In genomic region chr9:133353548-133353947, GRCh38 we compare ENCODE assay signal across 18 cellular contexts. TPM values are rescaled to one million over a fixed set of nuclear protein-coding genes. Genes with fewer than 3 reads are reported as not detected.
DNase-seq lines count a peak whose midpoint lies in the region; ATAC-seq, FAIRE-seq and TF ChIP-seq lines count a peak whose summit lies in the region.
"Had no signal": no experiment of that assay in that cellular context is flagged by ENCODE, and none has a peak within 500 bp of the region (broad histone marks: within the 10 kb centered on the region; RNA-seq: fewer than 3 reads in every experiment).

No MANE protein-coding gene starts in this region.

- TF ChIP-seq POLR2A in H1 (IDR thresholded peaks at IDR 0.05; ENCODE audit: control extremely low read depth in 1 of 2, low read depth in 2 of 2, low read length in 2 of 2): no peak; a peak in 1 of 3 replicates

- H2BK15ac ChIP-seq in H1 (ENCODE audit: low read length): no peak overlapping the region

- intact Hi-C loops in natural killer cell (cut with micrococcal nuclease): no loop called here

- no peaks in the 10 kb centered on the region for H3K27me3 Mint-ChIP-seq in natural killer cell treated with Interleukin-12 subunit alpha and Interleukin-12 subunit beta and Interleukin-15 and Interleukin-18, amount 100 ng/mL, for 72 hours
- H3K27me3 Mint-ChIP-seq in natural killer cell (ENCODE audit: low read depth in 2 of 2): no peaks in the 10 kb centered on the region
- H3K27me3 Mint-ChIP-seq: memory B cell had no signal

- no peaks in the 10 kb centered on the region; the same call in 1 of the 2 replicates for H3K79me1 ChIP-seq in H1 (ENCODE audit: low read depth, low read length)

- peaks cover 0 to 12% (median 5%) of the 10 kb centered on the region in 4 experiments; a peak in 6 of 7 replicates for H3K4me1 ChIP-seq in H1 (replicated peaks in 1 of 4; ENCODE audit: control insufficient read depth in 3 of 4, insufficient read depth in 4 of 4, low read length in 3 of 4)
- H3K4me1 ChIP-seq: BE2C had no signal

- no peak overlapping the region for H2BK5ac ChIP-seq in H1 (ENCODE audit: low read depth, low read length)

- no peak for TF ChIP-seq EP300 in H1 (IDR thresholded peaks at IDR 0.05; ENCODE audit: borderline replicate concordance in 1 of 2, low read depth in 2 of 2, low read length in 2 of 2)

- H2AFZ ChIP-seq in H1 (ENCODE audit: low read length): no peak overlapping the region

- H3K27me3 ChIP-seq in H1 (replicated peaks in 1 of 4; ENCODE audit: control insufficient read depth in 3 of 4, extremely low read depth in 1 of 4, insufficient read depth in 3 of 4, low read length in 3 of 4): no peaks in the 10 kb centered on the region
- H3K27me3 ChIP-seq: BE2C, gastroesophageal sphincter had no signal

- no peak overlapping the region for H3K9ac ChIP-seq in SK-N-MC (ENCODE audit: insufficient read length)
- no peak overlapping the region for H3K9ac ChIP-seq in H1 (replicated peaks in 1 of 4; ENCODE audit: extremely low read depth in 1 of 4, low read depth in 3 of 4, low read length in 3 of 4)

- peaks cover 26% of the 10 kb centered on the region for H3K36me3 Mint-ChIP-seq in natural killer cell treated with Interleukin-12 subunit alpha and Interleukin-12 subunit beta and Interleukin-15 and Interleukin-18, amount 100 ng/mL, for 72 hours
- H3K36me3 Mint-ChIP-seq in natural killer cell: peaks cover 5% of the 10 kb centered on the region

- CTCF ChIA-PET in H1 (lab: Charles Lee; ENCODE audit: partially characterized antibody): interaction anchor here (0.8 to 8.2 kb wide), 5 partner anchors 12 to 134 kb away, joined by 3 to 90 read pairs (median 7); no protein-coding TSS in a partner anchor

- no peak overlapping the region for H2BK12ac ChIP-seq in H1 (ENCODE audit: low read depth, low read length)

- H3K9me3 ChIP-seq in SK-N-MC (ENCODE audit: low read depth, low read length): no peaks in the 10 kb centered on the region
- no peaks in the 10 kb centered on the region for H3K9me3 ChIP-seq in H1 (ENCODE audit: insufficient read depth in 2 of 2, low read depth in 1 of 2, low read length in 1 of 2)
- H3K9me3 ChIP-seq: BE2C, gastroesophageal sphincter had no signal

- no peak overlapping the region for H3K56ac ChIP-seq in H1 (replicated peaks; ENCODE audit: insufficient read length, low read depth, low read length)

- no peak overlapping the region for H4K5ac ChIP-seq in H1 (ENCODE audit: insufficient read length, low read depth, low read length)

- H2AK5ac ChIP-seq in H1 (ENCODE audit: low read depth, low read length): no peak overlapping the region

- H3K9me3 Mint-ChIP-seq in natural killer cell treated with Interleukin-12 subunit alpha and Interleukin-12 subunit beta and Interleukin-15 and Interleukin-18, amount 100 ng/mL, for 72 hours: no peaks in the 10 kb centered on the region
- H3K9me3 Mint-ChIP-seq in natural killer cell: no peaks in the 10 kb centered on the region
- H3K9me3 Mint-ChIP-seq: activated naive CD4-positive, alpha-beta T cell treated with anti-CD3 and anti-CD28 coated beads, Interleukin-2, amount 50 U/mL, for 72 hours; immature natural killer cell; memory B cell had no signal

- peak overlapping the region in 1 of 2 donors; percentile 68 for H3K27ac Mint-ChIP-seq in natural killer cell treated with Interleukin-12 subunit alpha and Interleukin-12 subunit beta and Interleukin-15 and Interleukin-18, amount 100 ng/mL, for 72 hours
- H3K27ac Mint-ChIP-seq in natural killer cell: peak overlapping the region in 1 of 2 donors; percentile 64

- no peak for DNase-seq in natural killer cell treated with Interleukin-12 subunit alpha and Interleukin-12 subunit beta and Interleukin-15 and Interleukin-18, amount 100 ng/mL, for 72 hours (ENCODE audit: low spot score)
- no peak for DNase-seq in natural killer cell
- DNase-seq in SK-N-MC (ENCODE audit: low read depth, low spot score): no peak
- no peak for DNase-seq in H1 (ENCODE audit: low read depth in 1 of 2, low spot score in 2 of 2)
- DNase-seq in amygdala (lab: John Stamatoyannopoulos, UW): no peak
- DNase-seq in D341Med (ENCODE audit: low spot score): no peak
- DNase-seq in NCI-H2081 (lab: John Stamatoyannopoulos, UW): no peak
- no peak for DNase-seq in GM03348 (ENCODE audit: low spot score)
- DNase-seq: activated CD4-positive, alpha-beta T cell treated with anti-CD3 and anti-CD28 coated beads, Interleukin-2, amount 50 U/mL, for 1 hour; BE2C; cerebellar nuclear complex; EL; immature natural killer cell; NCI-H2029; NCI-H526 treated with DMSO at 0.1 percent for 48 hours had no signal

- no peak for TF ChIP-seq CTCF in natural killer cell (IDR thresholded peaks at IDR 0.05)
- no peak for TF ChIP-seq CTCF in H1 (IDR thresholded peaks at IDR 0.05; ENCODE audit: control extremely low read depth in 1 of 3, insufficient read depth in 1 of 3, low read depth in 1 of 3, low read length in 3 of 3)

- H4K8ac ChIP-seq in H1 (ENCODE audit: extremely low read depth, insufficient read depth, low read length): no peak overlapping the region

- peak overlapping the region; percentile 10 for H3K4me3 Mint-ChIP-seq in natural killer cell treated with Interleukin-12 subunit alpha and Interleukin-12 subunit beta and Interleukin-15 and Interleukin-18, amount 100 ng/mL, for 72 hours
- H3K4me3 Mint-ChIP-seq in natural killer cell: no peak overlapping the region
- H3K4me3 Mint-ChIP-seq: memory B cell had no signal

- no peak for FAIRE-seq in H1 (lab: Jason Lieb, UNC)

- ATAC-seq in natural killer cell treated with Interleukin-12 subunit alpha and Interleukin-12 subunit beta and Interleukin-15 and Interleukin-18, amount 100 ng/mL, for 72 hours: no peak
- ATAC-seq in natural killer cell: no peak
- ATAC-seq: activated naive CD4-positive, alpha-beta T cell treated with anti-CD3 and anti-CD28 coated beads, Interleukin-2, amount 50 U/mL, for 72 hours; gastroesophageal sphincter had no signal

- H3K23me2 ChIP-seq in H1 (ENCODE audit: low read depth, low read length): peaks cover 8% of the 10 kb centered on the region; the same call in 1 of the 2 replicates

- no peak overlapping the region for H3K4me2 ChIP-seq in H1 (ENCODE audit: insufficient read depth in 1 of 2, low read depth in 2 of 2, low read length in 2 of 2)

- H3K4ac ChIP-seq in H1 (replicated peaks; ENCODE audit: insufficient read length, low read depth, low read length): no peak overlapping the region

- H3K27ac ChIP-seq in SK-N-MC: peak overlapping the region; percentile 54
- H3K27ac ChIP-seq in H1 (ENCODE audit: low read depth, low read length): no peak overlapping the region
- H3K27ac ChIP-seq: gastroesophageal sphincter had no signal

- H3K4me1 Mint-ChIP-seq in natural killer cell treated with Interleukin-12 subunit alpha and Interleukin-12 subunit beta and Interleukin-15 and Interleukin-18, amount 100 ng/mL, for 72 hours (ENCODE audit: low read depth in 2 of 2): peaks cover 38 to 42% of the 10 kb centered on the region in 2 donors
- H3K4me1 Mint-ChIP-seq in natural killer cell: peaks cover 33 to 43% of the 10 kb centered on the region in 2 donors

- no peak overlapping the region for H3K4me3 ChIP-seq in SK-N-MC
- no peak overlapping the region for H3K4me3 ChIP-seq in H1 (ENCODE audit: extremely low read depth in 1 of 4, insufficient read depth in 2 of 4, low read depth in 3 of 4, low read length in 4 of 4)
- H3K4me3 ChIP-seq: gastroesophageal sphincter had no signal

- WGBS in H1 (ENCODE audit: extremely low coverage in 1 of 2, insufficient coverage in 1 of 2, insufficient read length in 1 of 2, insufficient replicate concordance in 2 of 2, low coverage in 1 of 2, low lambda C conversion rate in 2 of 2, missing lambda C conversion rate in 1 of 2), 2 experiments: 84% methylated on average over 5 of the region's 5 CpGs; no CpG with 5 or more reads in 1 of the 2 experiments

- H3K18ac ChIP-seq in H1 (ENCODE audit: extremely low read depth, low read length): no peak overlapping the region

- H3K79me2 ChIP-seq in H1 (ENCODE audit: control insufficient read depth in 1 of 2, insufficient read depth in 2 of 2, low read length in 2 of 2): peaks cover 5 to 33% of the 10 kb centered on the region in 2 experiments

- no peak overlapping the region for H3K14ac ChIP-seq in H1 (ENCODE audit: insufficient read length)

- POLR2A ChIA-PET in H1 (lab: Charles Lee; ENCODE audit: partially characterized antibody): interaction anchor here (0.9 to 16.1 kb wide), 14 partner anchors 9 to 133 kb away, joined by 3 to 461 read pairs (median 6); partner anchors contain the start of genes CACFD1, MED22, RPL7A and STKLD1

- H2BK20ac ChIP-seq in H1 (ENCODE audit: low read length): no peak overlapping the region

- H4K20me1 ChIP-seq in H1 (replicated peaks in 1 of 2; ENCODE audit: control insufficient read depth in 1 of 2, insufficient read depth in 2 of 2, low read length in 2 of 2): peaks cover 6 to 13% of the 10 kb centered on the region in 2 experiments

- H3K23ac ChIP-seq in H1 (ENCODE audit: insufficient read length): no peak overlapping the region

- no peak overlapping the region for H4K91ac ChIP-seq in H1 (replicated peaks; ENCODE audit: insufficient read length, low read length)

- H2BK120ac ChIP-seq in H1 (replicated peaks; ENCODE audit: low read depth, low read length): no peak overlapping the region

- no peak for TF ChIP-seq RAD21 in H1 (IDR thresholded peaks at IDR 0.05 in 1 of 2, conservative IDR thresholded peaks at IDR 0.05 in 1 of 2; ENCODE audit: low read depth in 2 of 2, low read length in 2 of 2)

- H3K36me3 ChIP-seq in SK-N-MC (ENCODE audit: insufficient read depth, low read length) (peaks cover 44% of the 10 kb centered on the region), H1 (ENCODE audit: control insufficient read depth in 2 of 4, insufficient read depth in 4 of 4, low read length in 3 of 4) (peaks cover 20 to 45% (median 39%) of the 10 kb centered on the region in 4 experiments)

RNA-seq across cellular contexts. Expression of gene SURF1, which starts 2.7 kb away (rescaled TPM):
- 10 to 100 TPM; 26.0 to 28.4 TPM for total RNA-seq in natural killer cell treated with Interleukin-12 subunit alpha and Interleukin-12 subunit beta and Interleukin-15 and Interleukin-18, amount 100 ng/mL, for 72 hours
- 10 to 100 TPM; 35.6 to 44.4 (median 37.2) TPM for total RNA-seq in natural killer cell
- 39.6 and 43.1 TPM in 2 replicates for total RNA-seq in H1 (2021; fragmentation: NEBNext Ultra II Directional; extraction: Animal tissue kit (Norgen Biotek cat#: 25700))
- 35.4 and 44.7 TPM in 2 replicates for polyA plus RNA-seq in H1 (2011; rRNA removed)
- 40.4 TPM for polyA plus RNA-seq in H1 (2011; cell fraction: cytosol; rRNA removed)
- polyA plus RNA-seq in H1 (2011; cell fraction: nucleus; rRNA removed): 51.7 TPM
- 42.8 to 56.2 TPM (median 50.1 TPM) in 4 replicates for polyA plus RNA-seq in H1 (2012, experiment 1 of 2)
- 52.4 TPM for polyA plus RNA-seq in H1 (2012, experiment 2 of 2)
- 54.3 TPM for polyA plus RNA-seq in H1 (2013, experiment 1 of 2)
- polyA plus RNA-seq in H1 (2013, experiment 2 of 2): 47.2 TPM
- 20.3 and 32.2 TPM in 2 replicates for polyA minus RNA-seq in H1 (2011; rRNA and poly(A)+ RNA removed)
- polyA minus RNA-seq in H1 (2011; cell fraction: cytosol; rRNA and poly(A)+ RNA removed): 8.1 TPM
- polyA minus RNA-seq in H1 (2011; cell fraction: nucleus; rRNA and poly(A)+ RNA removed): 16.7 TPM

RNA-seq across cellular contexts. Expression of gene SURF2, which starts 2.8 kb away (rescaled TPM):
- 10 to 100 TPM; 15.2 to 21.6 TPM for total RNA-seq in natural killer cell treated with Interleukin-12 subunit alpha and Interleukin-12 subunit beta and Interleukin-15 and Interleukin-18, amount 100 ng/mL, for 72 hours
- 10 to 100 TPM; 14.3 to 14.9 (median 14.7) TPM for total RNA-seq in natural killer cell
- total RNA-seq in H1 (2021; fragmentation: NEBNext Ultra II Directional; extraction: Animal tissue kit (Norgen Biotek cat#: 25700)): 36.6 and 42.1 TPM in 2 replicates
- 37.7 and 54.4 TPM in 2 replicates for polyA plus RNA-seq in H1 (2011; rRNA removed)
- 55.5 TPM for polyA plus RNA-seq in H1 (2011; cell fraction: cytosol; rRNA removed)
- 45.1 TPM for polyA plus RNA-seq in H1 (2011; cell fraction: nucleus; rRNA removed)
- polyA plus RNA-seq in H1 (2012, experiment 1 of 2): 47.7 to 62.2 TPM (median 55.5 TPM) in 4 replicates
- 29.1 TPM for polyA plus RNA-seq in H1 (2012, experiment 2 of 2)
- 39.1 TPM for polyA plus RNA-seq in H1 (2013, experiment 1 of 2)
- 40.7 TPM for polyA plus RNA-seq in H1 (2013, experiment 2 of 2)
- 6.6 and 9.0 TPM in 2 replicates for polyA minus RNA-seq in H1 (2011; rRNA and poly(A)+ RNA removed)
- 24.4 TPM for polyA minus RNA-seq in H1 (2011; cell fraction: cytosol; rRNA and poly(A)+ RNA removed)
- 13.3 TPM for polyA minus RNA-seq in H1 (2011; cell fraction: nucleus; rRNA and poly(A)+ RNA removed)

RNA-seq across cellular contexts. Expression of gene RPL7A, which starts 5.5 kb away (rescaled TPM):
- 1,000 to 10,000 TPM; 1,580 to 1,944 TPM for total RNA-seq in natural killer cell treated with Interleukin-12 subunit alpha and Interleukin-12 subunit beta and Interleukin-15 and Interleukin-18, amount 100 ng/mL, for 72 hours
- total RNA-seq in natural killer cell: 1,000 to 10,000 TPM; 1,409 to 1,616 (median 1,600) TPM
- 2,578 and 2,633 TPM in 2 replicates for total RNA-seq in H1 (2021; fragmentation: NEBNext Ultra II Directional; extraction: Animal tissue kit (Norgen Biotek cat#: 25700))
- polyA plus RNA-seq in H1 (2011; rRNA removed): 2,379 and 2,783 TPM in 2 replicates
- polyA plus RNA-seq in H1 (2011; cell fraction: cytosol; rRNA removed): 4,295 TPM
- polyA plus RNA-seq in H1 (2011; cell fraction: nucleus; rRNA removed): 2,670 TPM
- 3,066 to 3,745 TPM (median 3,674 TPM) in 4 replicates for polyA plus RNA-seq in H1 (2012, experiment 1 of 2)
- polyA plus RNA-seq in H1 (2012, experiment 2 of 2): 3,198 TPM
- polyA plus RNA-seq in H1 (2013, experiment 1 of 2): 2,222 TPM
- 2,123 TPM for polyA plus RNA-seq in H1 (2013, experiment 2 of 2)
- polyA minus RNA-seq in H1 (2011; rRNA and poly(A)+ RNA removed): 2,290 and 2,619 TPM in 2 replicates
- polyA minus RNA-seq in H1 (2011; cell fraction: cytosol; rRNA and poly(A)+ RNA removed): 1,007 TPM
- 995 TPM for polyA minus RNA-seq in H1 (2011; cell fraction: nucleus; rRNA and poly(A)+ RNA removed)

RNA-seq across cellular contexts. Expression of gene MED22, which starts 5.6 kb away (rescaled TPM):
- total RNA-seq in natural killer cell treated with Interleukin-12 subunit alpha and Interleukin-12 subunit beta and Interleukin-15 and Interleukin-18, amount 100 ng/mL, for 72 hours: 10 to 100 TPM; 34.8 to 43.3 TPM
- total RNA-seq in natural killer cell: 10 to 100 TPM; 23.8 to 37.0 (median 28.1) TPM
- total RNA-seq in H1 (2021; fragmentation: NEBNext Ultra II Directional; extraction: Animal tissue kit (Norgen Biotek cat#: 25700)): 56.4 and 61.8 TPM in 2 replicates
- 68.4 and 105 TPM in 2 replicates for polyA plus RNA-seq in H1 (2011; rRNA removed)
- polyA plus RNA-seq in H1 (2011; cell fraction: cytosol; rRNA removed): 88.7 TPM
- 114 TPM for polyA plus RNA-seq in H1 (2011; cell fraction: nucleus; rRNA removed)
- polyA plus RNA-seq in H1 (2012, experiment 1 of 2): 42.8 to 66.6 TPM (median 62.2 TPM) in 4 replicates
- 63.8 TPM for polyA plus RNA-seq in H1 (2012, experiment 2 of 2)
- polyA plus RNA-seq in H1 (2013, experiment 1 of 2): 47.5 TPM
- polyA plus RNA-seq in H1 (2013, experiment 2 of 2): 46.8 TPM
- 84.7 and 135 TPM in 2 replicates for polyA minus RNA-seq in H1 (2011; rRNA and poly(A)+ RNA removed)
- 38.3 TPM for polyA minus RNA-seq in H1 (2011; cell fraction: cytosol; rRNA and poly(A)+ RNA removed)
- polyA minus RNA-seq in H1 (2011; cell fraction: nucleus; rRNA and poly(A)+ RNA removed): 35.7 TPM

RNA-seq across cellular contexts. Expression of gene SURF6, which starts 17.6 kb away (rescaled TPM):
- total RNA-seq in natural killer cell treated with Interleukin-12 subunit alpha and Interleukin-12 subunit beta and Interleukin-15 and Interleukin-18, amount 100 ng/mL, for 72 hours: 10 to 100 TPM; 11.5 to 23.9 TPM
- total RNA-seq in natural killer cell: 10 to 100 TPM; 13.8 to 23.5 (median 21.3) TPM
- 23.7 and 26.7 TPM in 2 replicates for total RNA-seq in H1 (2021; fragmentation: NEBNext Ultra II Directional; extraction: Animal tissue kit (Norgen Biotek cat#: 25700))
- 6.1 and 9.6 TPM in 2 replicates for polyA plus RNA-seq in H1 (2011; rRNA removed)
- polyA plus RNA-seq in H1 (2011; cell fraction: cytosol; rRNA removed): 19.8 TPM
- 17.0 TPM for polyA plus RNA-seq in H1 (2011; cell fraction: nucleus; rRNA removed)
- 17.5 to 28.3 TPM (median 24.3 TPM) in 4 replicates for polyA plus RNA-seq in H1 (2012, experiment 1 of 2)
- polyA plus RNA-seq in H1 (2012, experiment 2 of 2): 6.3 TPM
- polyA plus RNA-seq in H1 (2013, experiment 1 of 2): 19.3 TPM
- 18.3 TPM for polyA plus RNA-seq in H1 (2013, experiment 2 of 2)
- polyA minus RNA-seq in H1 (2011; rRNA and poly(A)+ RNA removed): 4.5 and 5.6 TPM in 2 replicates
- 7.3 TPM for polyA minus RNA-seq in H1 (2011; cell fraction: cytosol; rRNA and poly(A)+ RNA removed)
- polyA minus RNA-seq in H1 (2011; cell fraction: nucleus; rRNA and poly(A)+ RNA removed): 5.8 TPM
